Comparison of ENCODE assay signal across 8 cellular contexts in the genomic region with DNA sequence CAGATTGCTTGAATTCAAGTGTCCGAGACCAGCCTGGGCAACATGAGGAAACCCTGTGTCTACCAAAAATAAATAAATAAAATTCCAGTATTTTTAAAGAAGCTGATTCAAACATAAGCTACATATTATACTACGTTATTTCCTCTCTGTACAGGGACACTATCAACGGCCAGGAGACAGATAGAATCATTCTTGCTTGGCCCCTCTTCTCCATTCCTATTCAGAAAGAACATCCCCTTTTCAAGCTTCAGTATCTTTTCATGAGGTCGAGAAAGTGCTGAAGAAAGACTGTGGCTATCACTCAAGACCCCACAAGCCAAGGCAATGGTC. TPM values are rescaled to one million over a fixed set of nuclear protein-coding genes. Genes with fewer than 3 reads are reported as not detected.
DNase-seq lines count a peak whose midpoint lies in the region; ATAC-seq and TF ChIP-seq lines count a peak whose summit lies in the region.

No MANE protein-coding gene starts in this region.

- H3K9me3 Mint-ChIP-seq in endothelial cell (ENCODE audit: unreplicated experiment): no peaks in the 10 kb centered on the region

- CTCF ChIA-PET in A673 (lab: Charles Lee): interaction anchor here (0.9 kb wide), 1 partner anchor 101 kb away, joined by 3 read pairs; no protein-coding TSS in a partner anchor

- intact Hi-C loops in A673 (cut with micrococcal nuclease; ENCODE audit: unreplicated experiment): loop anchor here (5.0 kb wide), 1 partner anchor 98 kb away; no protein-coding TSS in a partner anchor

- H3K9me3 ChIP-seq in A673 (ENCODE audit: low read depth, low read length, poor library complexity, severe bottlenecking) (no peaks in the 10 kb centered on the region), parathyroid adenoma (ENCODE audit: control insufficient read depth, low read length) (no peaks in the 10 kb centered on the region)

- H3K36me3 ChIP-seq in A673 (ENCODE audit: insufficient read depth, low read length, poor library complexity, severe bottlenecking) (no peaks in the 10 kb centered on the region), parathyroid adenoma (ENCODE audit: control insufficient read depth, insufficient read depth, low read length) (no peaks in the 10 kb centered on the region)

- TF ChIP-seq CTCF in A673 (conservative IDR thresholded peaks at IDR 0.05; ENCODE audit: low read depth, low read length) (peak; percentile 53), endothelial cell (IDR thresholded peaks at IDR 0.05; ENCODE audit: unreplicated experiment) (no peak), parathyroid adenoma (IDR thresholded peaks at IDR 0.05) (no peak)

- BruUV-seq in A673 (replicated peaks; lab: Mats Ljungman, UMichigan): no TSS peak

- H3K27me3 Mint-ChIP-seq in endothelial cell (ENCODE audit: unreplicated experiment): peaks cover 10% of the 10 kb centered on the region

- no peak overlapping the region for H3K9ac ChIP-seq in parathyroid adenoma

- H3K27me3 ChIP-seq in A673 (replicated peaks; ENCODE audit: insufficient read depth, low read depth, low read length, poor library complexity): no peaks in the 10 kb centered on the region
- H3K27me3 ChIP-seq in parathyroid adenoma (ENCODE audit: control insufficient read depth, insufficient read depth, low read length): no peaks in the 10 kb centered on the region

- peak overlapping the region; percentile 81 for H2AFZ ChIP-seq in parathyroid adenoma

- no peak for DNase-seq in A673 (ENCODE audit: low spot score)
- peak; percentile 19 for DNase-seq in NAMALWA (ENCODE audit: low spot score)
- no peak for DNase-seq in endothelial cell (ENCODE audit: low spot score)
- no peak for DNase-seq in AML-193 (lab: John Stamatoyannopoulos, UW)

- peaks cover 9% of the 10 kb centered on the region for H3K4me1 Mint-ChIP-seq in endothelial cell (ENCODE audit: unreplicated experiment)

- POLR2A ChIA-PET in A673 (lab: Charles Lee; ENCODE audit: low non-redundant PET): no interaction called here

- H3K27ac Mint-ChIP-seq in endothelial cell (ENCODE audit: unreplicated experiment): peak overlapping the region; percentile 25

- ATAC-seq in GM19452 (IDR thresholded peaks at IDR 0.05; ENCODE audit: unreplicated experiment) (peak; percentile 13), HG02870 (IDR thresholded peaks at IDR 0.05; ENCODE audit: unreplicated experiment) (no peak), GM19324 (IDR thresholded peaks at IDR 0.05; ENCODE audit: low FRiP score, unreplicated experiment) (no peak)

- peaks cover 4% of the 10 kb centered on the region for H3K36me3 Mint-ChIP-seq in endothelial cell (ENCODE audit: low read depth, unreplicated experiment)

- peak overlapping the region; percentile 89 for H3K4me3 Mint-ChIP-seq in endothelial cell (ENCODE audit: unreplicated experiment)

- peaks cover 4% of the 10 kb centered on the region for H3K79me2 ChIP-seq in parathyroid adenoma

- H3K4me3 ChIP-seq in A673 (ENCODE audit: low read depth, low read length, poor library complexity, severe bottlenecking) (peak overlapping the region; percentile 79), parathyroid adenoma (ENCODE audit: low read depth, low read length) (peak overlapping the region; percentile 85)

- H3K4me1 ChIP-seq in A673 (ENCODE audit: insufficient read depth, low read length, poor library complexity, severe bottlenecking) (no peaks in the 10 kb centered on the region), parathyroid adenoma (peaks cover 14% of the 10 kb centered on the region)

- H3K27ac ChIP-seq in A673 (ENCODE audit: low read depth, low read length, poor library complexity, severe bottlenecking) (no peak overlapping the region), parathyroid adenoma (peak overlapping the region; percentile 86)

- peak overlapping the region; percentile 85 for H3K4me2 ChIP-seq in parathyroid adenoma (ENCODE audit: low read length)

RNA-seq across cellular contexts. Expression of a gene that starts 0.3 kb away (rescaled TPM):
- total RNA-seq in A673 (2021) (16.3 and 17.9 TPM in 2 replicates), endothelial cell (ENCODE audit: unreplicated experiment) (67.3 TPM)
